Comparison of ENCODE assay signal across 28 cellular contexts in genomic region chr11:65975771-65976170, GRCh38. TPM values are rescaled to one million over a fixed set of nuclear protein-coding genes. Genes with fewer than 3 reads are reported as not detected.
DNase-seq lines count a peak whose midpoint lies in the region; ATAC-seq, FAIRE-seq and TF ChIP-seq lines count a peak whose summit lies in the region.
"Had no signal": no experiment of that assay in that cellular context is flagged by ENCODE, and none has a peak within 500 bp of the region (broad histone marks: within the 10 kb centered on the region; RNA-seq: fewer than 3 reads in every experiment).

No MANE protein-coding gene starts in this region.

- TF ChIP-seq POLR2A in GM12891 (IDR thresholded peaks at IDR 0.05; ENCODE audit: low read depth, low read length), result no peak

- POLR2A ChIA-PET in CD8-positive, alpha-beta T cell (lab: Charles Lee), result no interaction called here

- peaks cover 66% of the 10 kb centered on the region for H3K36me3 Mint-ChIP-seq in CD8-positive, alpha-beta T cell
- H3K36me3 Mint-ChIP-seq in activated naive CD8-positive, alpha-beta T cell, result peaks cover 2% of the 10 kb centered on the region

- no peaks in the 10 kb centered on the region for H3K4me1 Mint-ChIP-seq in CD8-positive, alpha-beta T cell (ENCODE audit: low read depth)
- H3K4me1 Mint-ChIP-seq in activated naive CD8-positive, alpha-beta T cell (ENCODE audit: low read depth), result peaks cover 2% of the 10 kb centered on the region

- no peak overlapping the region for H3K4me3 Mint-ChIP-seq in CD8-positive, alpha-beta T cell
- no peak overlapping the region for H3K4me3 Mint-ChIP-seq in activated naive CD8-positive, alpha-beta T cell
- H3K4me3 Mint-ChIP-seq: activated CD4-positive, alpha-beta T cell treated with anti-CD3 and anti-CD28 coated beads, Interleukin-2, amount 10 ng/mL, durations not matched to agents 24 days and 14 days had no signal

- peak overlapping the region; percentile 6 for H3K27ac Mint-ChIP-seq in CD8-positive, alpha-beta T cell
- H3K27ac Mint-ChIP-seq in activated naive CD8-positive, alpha-beta T cell, result peak overlapping the region; percentile 54
- H3K27ac Mint-ChIP-seq: activated CD4-positive, alpha-beta T cell treated with anti-CD3 and anti-CD28 coated beads, Interleukin-2, amount 10 ng/mL, durations not matched to agents 24 days and 14 days; progenitor cell of endocrine pancreas had no signal

- H3K27ac ChIP-seq in CD8-positive, alpha-beta T cell (ENCODE audit: low read depth, low read length), result no peak overlapping the region
- H3K27ac ChIP-seq in kidney (ENCODE audit: low read depth in 2 of 2, low read length in 2 of 2), result no peak overlapping the region
- H3K27ac ChIP-seq: cardiac muscle cell, sigmoid colon, SK-N-MC, stomach, tibial nerve, VCaP had no signal

- H3K4me1 ChIP-seq in CD8-positive, alpha-beta T cell (ENCODE audit: insufficient read depth, low read length), result no peaks in the 10 kb centered on the region
- H3K4me1 ChIP-seq in kidney (ENCODE audit: control insufficient read depth in 1 of 2, insufficient read depth in 1 of 2, low read depth in 1 of 2, low read length in 2 of 2), result no peaks in the 10 kb centered on the region
- H3K4me1 ChIP-seq: sigmoid colon, stomach, tibial nerve had no signal

- H3K9me3 ChIP-seq in CD8-positive, alpha-beta T cell (ENCODE audit: low read length), result no peaks in the 10 kb centered on the region
- H3K9me3 ChIP-seq in kidney (ENCODE audit: control insufficient read depth in 1 of 2, low read length in 2 of 2), result no peaks in the 10 kb centered on the region
- H3K9me3 ChIP-seq: sigmoid colon, stomach, tibial nerve had no signal

- CTCF ChIA-PET in CD8-positive, alpha-beta T cell (lab: Charles Lee), result interaction anchor here (18.9 kb wide), 1 partner anchor 89 kb away, joined by 253 read pairs; the partner anchor contains the start of genes CCDC85B, CTSW and FIBP

- FAIRE-seq in GM12891 (lab: Jason Lieb, UNC) (no peak), kidney (lab: Jason Lieb, UNC) (no peak)
- FAIRE-seq: endothelial cell of umbilical vein, GM19239 had no signal

- no peak overlapping the region for H3K9ac ChIP-seq in kidney (ENCODE audit: low read length in 2 of 2)

- no peak overlapping the region for H3K4me3 ChIP-seq in CD8-positive, alpha-beta T cell (ENCODE audit: low read depth, low read length)
- no peak overlapping the region for H3K4me3 ChIP-seq in kidney (ENCODE audit: low read length in 2 of 2)
- H3K4me3 ChIP-seq: cardiac muscle cell, lung, sigmoid colon, SK-N-MC, stomach, tibial nerve had no signal

- DNase-seq in CD8-positive, alpha-beta T cell, result no peak
- DNase-seq in GM12891 (ENCODE audit: insufficient read length, low spot score), result no peak
- DNase-seq in kidney, result peak; percentile 51
- DNase-seq in germinal center (ENCODE audit: low spot score), result no peak
- DNase-seq: activated CD4-positive, alpha-beta T cell treated with anti-CD3 and anti-CD28 coated beads, Interleukin-2, amount 10 ng/mL, durations not matched to agents 24 days and 14 days; activated CD8-positive, alpha-beta memory T cell treated with anti-CD3 and anti-CD28 coated beads, Interleukin-2, amount 50 U/mL, for 48 hours; activated effector memory CD4-positive, alpha-beta T cell treated with anti-CD3 and anti-CD28 coated beads, Interleukin-2, amount 50 U/mL, for 16 hours; CD4-positive, CD25-positive, alpha-beta regulatory T cell; DMS153; kidney glomerular epithelial cell; NCI-H1048; NCI-H1694 treated with DMSO at 0.1 percent for 48 hours; NCI-H2171 treated with DMSO at 0.1 percent for 48 hours; NCI-H69; sigmoid colon; stomach had no signal

- H3K36me3 ChIP-seq in CD8-positive, alpha-beta T cell (ENCODE audit: insufficient read depth, low read length), result peaks cover 8% of the 10 kb centered on the region
- H3K36me3 ChIP-seq in kidney (ENCODE audit: control insufficient read depth in 1 of 2, insufficient read depth in 2 of 2, low read length in 2 of 2), result peaks cover 2 to 20% of the 10 kb centered on the region in 2 donors

- no peaks in the 10 kb centered on the region for H3K9me3 Mint-ChIP-seq in CD8-positive, alpha-beta T cell
- H3K9me3 Mint-ChIP-seq in activated naive CD8-positive, alpha-beta T cell (ENCODE audit: low read depth), result no peaks in the 10 kb centered on the region
- H3K9me3 Mint-ChIP-seq: activated CD4-positive, alpha-beta T cell treated with anti-CD3 and anti-CD28 coated beads, Interleukin-2, amount 10 ng/mL, durations not matched to agents 24 days and 14 days had no signal

- H3K27me3 Mint-ChIP-seq in CD8-positive, alpha-beta T cell (ENCODE audit: low read depth), result no peaks in the 10 kb centered on the region
- no peaks in the 10 kb centered on the region for H3K27me3 Mint-ChIP-seq in activated naive CD8-positive, alpha-beta T cell
- H3K27me3 Mint-ChIP-seq: activated CD4-positive, alpha-beta T cell treated with anti-CD3 and anti-CD28 coated beads, Interleukin-2, amount 10 ng/mL, durations not matched to agents 24 days and 14 days; CD4-positive, CD25-positive, alpha-beta regulatory T cell; progenitor cell of endocrine pancreas had no signal

- intact Hi-C loops in CD8-positive, alpha-beta T cell (cut with DNase I, micrococcal nuclease), result no loop called here
- intact Hi-C loops in kidney (cut with DNase I), result no loop called here

- no peak for ATAC-seq in CD8-positive, alpha-beta T cell
- no peak for ATAC-seq in GM21367 (IDR thresholded peaks at IDR 0.05; ENCODE audit: unreplicated experiment)
- no peak for ATAC-seq in HG02870 (IDR thresholded peaks at IDR 0.05; ENCODE audit: unreplicated experiment)

- no peak for TF ChIP-seq CTCF in CD8-positive, alpha-beta T cell (IDR thresholded peaks at IDR 0.05)
- TF ChIP-seq CTCF in kidney (IDR thresholded peaks at IDR 0.05; ENCODE audit: borderline replicate concordance, extremely low read depth, insufficient read depth), result no peak

- H3K27me3 ChIP-seq in CD8-positive, alpha-beta T cell (ENCODE audit: insufficient read depth, low read length), result no peaks in the 10 kb centered on the region
- H3K27me3 ChIP-seq: cardiac muscle cell, sigmoid colon, stomach, tibial nerve had no signal

TF ChIP-seq in GM12891, 5 proteins besides CTCF, POLR2A, EP300 and RAD21:
- TF ChIP-seq POLR2AphosphoS5 (IDR thresholded peaks at IDR 0.05; ENCODE audit: low read depth, low read length) (0 out of 2 replicates have a peak, but pooled peaks have one; percentile 5), POU2F2 (IDR thresholded peaks at IDR 0.05; ENCODE audit: low read depth, low read length) (no peak)

RNA-seq across cellular contexts. Expression of gene SART1, which starts 14.2 kb away (rescaled TPM):
- 100 to 1,000 TPM; 102 to 123 TPM for total RNA-seq in CD8-positive, alpha-beta T cell
- 52.9 TPM for polyA plus RNA-seq in GM12891 (2012; ENCODE audit: low read depth, missing spikeins)
- 48.6 TPM for total RNA-seq in kidney
- polyA plus RNA-seq in kidney (ENCODE audit: insufficient read depth, low read depth, low replicate concordance), result 48.7 TPM

RNA-seq across cellular contexts. Expression of gene EIF1AD, which starts 26.2 kb away (rescaled TPM):
- 100 to 1,000 TPM; 119 to 126 TPM for total RNA-seq in CD8-positive, alpha-beta T cell
- 20.3 TPM for polyA plus RNA-seq in GM12891 (2012; ENCODE audit: low read depth, missing spikeins)
- total RNA-seq in kidney, result 37.5 TPM
- polyA plus RNA-seq in kidney (ENCODE audit: insufficient read depth, low read depth, low replicate concordance), result 17.7 TPM

RNA-seq across cellular contexts. Expression of gene BANF1, which starts 26.5 kb away (rescaled TPM):
- 10 to 100 TPM; 31.6 to 34.0 TPM for total RNA-seq in CD8-positive, alpha-beta T cell
- 206 TPM for polyA plus RNA-seq in GM12891 (2012; ENCODE audit: low read depth, missing spikeins)
- 181 TPM for total RNA-seq in kidney
- polyA plus RNA-seq in kidney (ENCODE audit: insufficient read depth, low read depth, low replicate concordance), result 186 TPM

RNA-seq across cellular contexts. Expression of gene TSGA10IP, which starts 30.5 kb away (rescaled TPM):
- not detected for total RNA-seq in CD8-positive, alpha-beta T cell
- polyA plus RNA-seq in GM12891 (2012; ENCODE audit: low read depth, missing spikeins), result not detected
- total RNA-seq in kidney, result not detected
- not detected for polyA plus RNA-seq in kidney (ENCODE audit: insufficient read depth, low read depth, low replicate concordance)
- total RNA-seq: activated CD4-positive, alpha-beta T cell treated with anti-CD3 and anti-CD28 coated beads, Interleukin-2, amount 10 ng/mL, durations not matched to agents 24 days and 14 days; CD4-positive, CD25-positive, alpha-beta regulatory T cell; endothelial cell of umbilical vein; glomerular endothelial cell; progenitor cell of endocrine pancreas; stomach; tibial nerve had no signal
- polyA plus RNA-seq: CD4-positive, CD25-positive, alpha-beta regulatory T cell; endothelial cell of umbilical vein; sigmoid colon; stomach had no signal

RNA-seq across cellular contexts. Expression of gene CST6, which starts 36.0 kb away (rescaled TPM):
- not detected for total RNA-seq in CD8-positive, alpha-beta T cell
- polyA plus RNA-seq in GM12891 (2012; ENCODE audit: low read depth, missing spikeins), result not detected
- total RNA-seq in kidney, result 5.9 TPM
- 1.2 TPM for polyA plus RNA-seq in kidney (ENCODE audit: insufficient read depth, low read depth, low replicate concordance)
- total RNA-seq: cardiac muscle cell; CD4-positive, CD25-positive, alpha-beta regulatory T cell; progenitor cell of endocrine pancreas; sigmoid colon had no signal
- polyA plus RNA-seq: cardiac muscle cell; CD4-positive, CD25-positive, alpha-beta regulatory T cell had no signal
